1 cellular context compared by ENCODE assay signal in the genomic region with DNA sequence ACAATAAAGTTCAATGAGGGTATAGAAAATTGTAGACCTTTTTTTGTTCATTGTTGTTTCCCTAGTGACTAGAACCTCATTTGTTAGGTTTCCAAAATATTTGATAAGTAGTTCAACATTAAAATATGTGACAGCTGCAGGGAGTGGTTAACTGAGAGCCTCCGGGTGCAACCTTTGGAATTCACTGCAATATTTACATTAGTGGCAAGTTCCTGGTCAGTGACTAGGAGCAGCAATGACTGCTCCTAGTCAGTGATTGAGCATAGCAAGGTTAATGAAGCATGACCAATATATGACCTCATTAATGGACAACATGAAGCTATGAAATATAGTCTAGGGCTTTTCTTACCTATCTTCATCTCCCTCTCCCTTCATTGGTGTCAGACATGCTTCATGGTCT.
TF ChIP-seq lines count a peak whose summit lies in the region.

No MANE protein-coding gene starts in this region.

TF ChIP-seq in A549, 52 proteins besides CTCF, POLR2A, EP300 and RAD21 (continued from another document):
- TF ChIP-seq, protein P1, sequence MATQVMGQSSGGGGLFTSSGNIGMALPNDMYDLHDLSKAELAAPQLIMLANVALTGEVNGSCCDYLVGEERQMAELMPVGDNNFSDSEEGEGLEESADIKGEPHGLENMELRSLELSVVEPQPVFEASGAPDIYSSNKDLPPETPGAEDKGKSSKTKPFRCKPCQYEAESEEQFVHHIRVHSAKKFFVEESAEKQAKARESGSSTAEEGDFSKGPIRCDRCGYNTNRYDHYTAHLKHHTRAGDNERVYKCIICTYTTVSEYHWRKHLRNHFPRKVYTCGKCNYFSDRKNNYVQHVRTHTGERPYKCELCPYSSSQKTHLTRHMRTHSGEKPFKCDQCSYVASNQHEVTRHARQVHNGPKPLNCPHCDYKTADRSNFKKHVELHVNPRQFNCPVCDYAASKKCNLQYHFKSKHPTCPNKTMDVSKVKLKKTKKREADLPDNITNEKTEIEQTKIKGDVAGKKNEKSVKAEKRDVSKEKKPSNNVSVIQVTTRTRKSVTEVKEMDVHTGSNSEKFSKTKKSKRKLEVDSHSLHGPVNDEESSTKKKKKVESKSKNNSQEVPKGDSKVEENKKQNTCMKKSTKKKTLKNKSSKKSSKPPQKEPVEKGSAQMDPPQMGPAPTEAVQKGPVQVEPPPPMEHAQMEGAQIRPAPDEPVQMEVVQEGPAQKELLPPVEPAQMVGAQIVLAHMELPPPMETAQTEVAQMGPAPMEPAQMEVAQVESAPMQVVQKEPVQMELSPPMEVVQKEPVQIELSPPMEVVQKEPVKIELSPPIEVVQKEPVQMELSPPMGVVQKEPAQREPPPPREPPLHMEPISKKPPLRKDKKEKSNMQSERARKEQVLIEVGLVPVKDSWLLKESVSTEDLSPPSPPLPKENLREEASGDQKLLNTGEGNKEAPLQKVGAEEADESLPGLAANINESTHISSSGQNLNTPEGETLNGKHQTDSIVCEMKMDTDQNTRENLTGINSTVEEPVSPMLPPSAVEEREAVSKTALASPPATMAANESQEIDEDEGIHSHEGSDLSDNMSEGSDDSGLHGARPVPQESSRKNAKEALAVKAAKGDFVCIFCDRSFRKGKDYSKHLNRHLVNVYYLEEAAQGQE (IDR thresholded peaks at IDR 0.05): no peak
- no peak for TF ChIP-seq POLR2AphosphoS2 (conservative IDR thresholded peaks at IDR 0.05; ENCODE audit: low read length)
- no peak for TF ChIP-seq CEBPB (IDR thresholded peaks at IDR 0.05)
- no peak for TF ChIP-seq JUN (IDR thresholded peaks at IDR 0.05)
- no peak for TF ChIP-seq MAFK (IDR thresholded peaks at IDR 0.05; ENCODE audit: partially characterized antibody)
- TF ChIP-seq HOXA7 (CRISPR knock-in tag; IDR thresholded peaks at IDR 0.05): no peak
- no peak for TF ChIP-seq HEYL (CRISPR knock-in tag; IDR thresholded peaks at IDR 0.05)
